3 cellular contexts compared by ENCODE assay signal in the genomic region with DNA sequence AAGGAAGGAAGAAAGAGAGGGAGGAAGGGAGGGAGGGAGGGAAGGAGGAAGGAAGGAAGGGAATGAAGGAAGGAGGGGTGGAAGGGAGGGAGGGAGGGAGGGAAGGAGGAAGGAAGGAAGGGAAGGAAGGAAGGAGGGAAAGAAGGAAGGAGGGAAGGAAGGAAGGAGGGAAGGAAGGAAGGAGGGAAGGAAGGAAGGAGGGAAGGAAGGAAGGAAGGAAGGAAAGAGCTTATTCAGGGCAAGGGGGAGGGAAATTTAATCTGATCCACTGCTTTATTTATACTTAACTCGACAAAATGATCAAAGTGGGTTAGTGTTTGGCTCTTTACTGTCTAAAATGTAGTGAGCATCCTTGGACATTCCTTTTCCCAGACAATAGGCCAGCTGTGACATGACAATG.
DNase-seq lines count a peak whose midpoint lies in the region; ATAC-seq, FAIRE-seq and TF ChIP-seq lines count a peak whose summit lies in the region.
"Not testable (repeated sequence)": the region's sequence is repeated elsewhere in the genome, so short reads cannot be mapped to it uniquely, and the experiment has no call there.

No MANE protein-coding gene starts in this region.

- not testable (repeated sequence) for H3K36me3 Mint-ChIP-seq in GM23338 (ENCODE audit: low read depth)

- not testable (repeated sequence) for DNase-seq in GM23338 (ENCODE audit: low spot score); K562 (ENCODE audit: extremely low read depth in 1 of 4, low spot score in 3 of 4); HepG2 (ENCODE audit: low spot score)

- H3K4me3 ChIP-seq in GM23338; K562; HepG2 (replicated peaks in 1 of 3; ENCODE audit: insufficient read depth in 1 of 3, low read depth in 2 of 3, low read length in 3 of 3): not testable (repeated sequence)

- not testable (repeated sequence) for H3K4me1 ChIP-seq in GM23338 (ENCODE audit: insufficient read depth); K562 (replicated peaks in 1 of 2; ENCODE audit: control insufficient read depth in 2 of 2, insufficient read depth in 2 of 2, low read length in 2 of 2); HepG2 (ENCODE audit: insufficient read depth, low read length)

- H3K9ac ChIP-seq in K562 (ENCODE audit: insufficient read depth in 1 of 2, low read depth in 2 of 2, low read length in 2 of 2); HepG2 (ENCODE audit: insufficient read depth, low read depth, low read length): not testable (repeated sequence)

- not testable (repeated sequence) for H3K27me3 Mint-ChIP-seq in GM23338 (ENCODE audit: insufficient read depth, low read depth, poor library complexity)

- not testable (repeated sequence) for BruUV-seq in K562 (replicated peaks; lab: Mats Ljungman, UMichigan); HepG2 (replicated peaks; lab: Mats Ljungman, UMichigan)

- not testable (repeated sequence) for H3K27me3 ChIP-seq in GM23338 (ENCODE audit: insufficient read depth); K562 (ENCODE audit: control insufficient read depth in 2 of 2, insufficient read depth in 2 of 2, low read length in 2 of 2); HepG2 (ENCODE audit: control insufficient read depth in 1 of 2, insufficient read depth in 2 of 2, low read length in 2 of 2)

- not testable (repeated sequence) for H3K27ac Mint-ChIP-seq in GM23338

- intact Hi-C loops in K562 (cut with micrococcal nuclease); HepG2 (cut with micrococcal nuclease; ENCODE audit: unreplicated experiment): not testable (repeated sequence)

- in situ Hi-C loops in K562 (cut with MboI); HepG2 (cut with HindIII; ENCODE audit: extremely low pct_ligation_motif_present, low pct_unique_long_range_greater_than_20kb): not testable (repeated sequence)

- CTCF ChIA-PET in K562 (lab: Yijun Ruan, JAX; ENCODE audit: low intra/inter-chr PET ratio); HepG2 (lab: Yijun Ruan, JAX; ENCODE audit: low intra/inter-chr PET ratio, low total read pairs): not testable (repeated sequence)

- not testable (repeated sequence) for H3K27ac ChIP-seq in GM23338 (ENCODE audit: low read depth); K562 (ENCODE audit: extremely low read depth, low read depth, low read length); HepG2 (ENCODE audit: extremely low read length, insufficient read depth, low read length)

- POLR2A ChIA-PET in K562 (lab: Yijun Ruan, JAX); HepG2 (lab: Yijun Ruan, JAX): not testable (repeated sequence)

- not testable (repeated sequence) for H3K9me3 Mint-ChIP-seq in GM23338

- H3K79me2 ChIP-seq in GM23338 (replicated peaks; ENCODE audit: insufficient read depth); K562 (ENCODE audit: control insufficient read depth, insufficient read depth, low read length); HepG2 (ENCODE audit: insufficient read depth, low read length): not testable (repeated sequence)

- not testable (repeated sequence) for TF ChIP-seq CTCF in GM23338 (conservative IDR thresholded peaks at IDR 0.05; ENCODE audit: low read depth in 2 of 2); K562 (IDR thresholded peaks at IDR 0.05 in 2 of 3, conservative IDR thresholded peaks at IDR 0.05 in 1 of 3; ENCODE audit: insufficient read depth in 2 of 3, low read depth in 1 of 3, low read length in 3 of 3); HepG2 (CRISPR knock-in tag; IDR thresholded peaks at IDR 0.05)

- FAIRE-seq in K562 (lab: Jason Lieb, UNC); HepG2 (lab: Jason Lieb, UNC): not testable (repeated sequence)

- H3K9me3 ChIP-seq in K562 (replicated peaks; ENCODE audit: control insufficient read depth, insufficient read depth, low read depth, low read length); HepG2 (ENCODE audit: low read length): not testable (repeated sequence)

- 0 out of 2 replicates have a peak overlapping the region, but pooled peaks have one; percentile 7 for H2AFZ ChIP-seq in GM23338
- H2AFZ ChIP-seq in K562 (ENCODE audit: low read depth, low read length); HepG2 (ENCODE audit: low read length): not testable (repeated sequence)

- not testable (repeated sequence) for ATAC-seq in GM23338, K562, HepG2

- H3K4me1 Mint-ChIP-seq in GM23338: not testable (repeated sequence)

- not testable (repeated sequence) for H3K9me2 ChIP-seq in GM23338 (ENCODE audit: insufficient read depth)

- H4K20me1 ChIP-seq in GM23338 (replicated peaks; ENCODE audit: insufficient read depth); K562 (replicated peaks; ENCODE audit: control insufficient read depth, insufficient read depth, low read length); HepG2 (ENCODE audit: insufficient read depth, low read length): not testable (repeated sequence)

- TF ChIP-seq POLR2A in K562 (conservative IDR thresholded peaks at IDR 0.05); HepG2 (IDR thresholded peaks at IDR 0.05; ENCODE audit: insufficient read depth in 1 of 2, low read depth in 2 of 2, low read length in 2 of 2): not testable (repeated sequence)

- not testable (repeated sequence) for TF ChIP-seq EP300 in K562 (IDR thresholded peaks at IDR 0.05; ENCODE audit: low read length); HepG2 (IDR thresholded peaks at IDR 0.05; ENCODE audit: low read depth in 2 of 2, low read length in 2 of 2); HepG2 (CRISPR knock-in tag; IDR thresholded peaks at IDR 0.05; ENCODE audit: borderline replicate concordance)

- not testable (repeated sequence) for H3K4me3 Mint-ChIP-seq in GM23338

- H3K9me1 ChIP-seq in K562 (ENCODE audit: control insufficient read depth, insufficient read depth, low read length): not testable (repeated sequence)

- TF ChIP-seq RAD21 in K562 (CRISPR knock-in tag; conservative IDR thresholded peaks at IDR 0.05 in 1 of 2, IDR thresholded peaks at IDR 0.05 in 1 of 2); HepG2 (CRISPR knock-in tag; IDR thresholded peaks at IDR 0.05): not testable (repeated sequence)

- not testable (repeated sequence) for H3F3A ChIP-seq in GM23338 (replicated peaks; ENCODE audit: low read depth)

- WGBS in K562 (ENCODE audit: insufficient coverage, low coverage, missing lambda C conversion rate): 0% methylated on average over 1 of the region's 1 CpG
- WGBS in HepG2 (ENCODE audit: low lambda C conversion rate): 3% methylated on average over 1 of the region's 1 CpG

- H3K4me2 ChIP-seq in GM23338; K562 (ENCODE audit: insufficient read depth, low read length); HepG2 (ENCODE audit: low read depth, low read length): not testable (repeated sequence)

- H3K36me3 ChIP-seq in GM23338 (ENCODE audit: insufficient read depth); K562 (ENCODE audit: control insufficient read depth, insufficient read depth, low read length); HepG2 (replicated peaks in 1 of 2; ENCODE audit: control insufficient read depth in 1 of 2, insufficient read depth in 2 of 2, low read length in 2 of 2): not testable (repeated sequence)

TF ChIP-seq in K562, 482 proteins besides CTCF, POLR2A, EP300 and RAD21:
- peak; percentile 20 for TF ChIP-seq PCBP2 (IDR thresholded peaks at IDR 0.05; ENCODE audit: low read depth, low read length, poor library complexity, severe bottlenecking)

TF ChIP-seq in HepG2, 621 proteins besides CTCF, POLR2A, EP300 and RAD21:
- TF ChIP-seq PCBP1 (IDR thresholded peaks at IDR 0.05; ENCODE audit: borderline replicate concordance, low read depth, low read length) (0 out of 2 replicates have a peak, but pooled peaks have one; percentile 79), HNRNPK (IDR thresholded peaks at IDR 0.05; ENCODE audit: low read depth, low read length, poor library complexity, severe bottlenecking) (peak; percentile 88)
